Comparison of ENCODE assay signal across 29 cellular contexts in genomic region chr6:108982154-108983113, GRCh38.
DNase-seq lines count a peak whose midpoint lies in the region; ATAC-seq and TF ChIP-seq lines count a peak whose summit lies in the region.
"Had no signal": no experiment of that assay in that cellular context is flagged by ENCODE, and none has a peak within 500 bp of the region (broad histone marks: within the 10 kb centered on the region; RNA-seq: fewer than 3 reads in every experiment).

No MANE protein-coding gene starts in this region.

- H3K27me3 ChIP-seq in psoas muscle (ENCODE audit: insufficient read depth in 3 of 3, low read length in 2 of 3): no peaks in the 10 kb centered on the region
- H3K27me3 ChIP-seq: BE2C, Peyer's patch had no signal

- H3K9me3 Mint-ChIP-seq in natural killer cell: peaks cover 0 to 6% of the 10 kb centered on the region in 2 donors

- TF ChIP-seq CTCF in psoas muscle (IDR thresholded peaks at IDR 0.05) (no peak), natural killer cell (IDR thresholded peaks at IDR 0.05) (no peak)

- H3K36me3 ChIP-seq in psoas muscle (ENCODE audit: insufficient read depth in 1 of 2, low read depth in 1 of 2): peaks cover 3 to 14% of the 10 kb centered on the region in 2 donors

- intact Hi-C loops in Right ventricle myocardium inferior (cut with DNase I) (no loop called here), cardiac septum (cut with DNase I) (no loop called here), left cardiac atrium (cut with DNase I) (no loop called here), psoas muscle (cut with DNase I) (no loop called here), natural killer cell (cut with micrococcal nuclease) (no loop called here)

- no peak overlapping the region for H3K4me3 ChIP-seq in psoas muscle
- H3K4me3 ChIP-seq: GM23248, K562, Peyer's patch had no signal

- no peak overlapping the region for H3K4me3 Mint-ChIP-seq in natural killer cell

- H3K27ac Mint-ChIP-seq in natural killer cell: no peak overlapping the region

- ATAC-seq in Right ventricle myocardium inferior: peak; percentile 52
- peak; percentile 30 to 41 for ATAC-seq in left cardiac atrium
- ATAC-seq in psoas muscle: peak in 3 of 4 donors; percentile 48 to 56 (median 53)
- no peak for ATAC-seq in HG03025 (IDR thresholded peaks at IDR 0.05; ENCODE audit: low FRiP score, unreplicated experiment)
- no peak for ATAC-seq in natural killer cell
- ATAC-seq in GM19351 (IDR thresholded peaks at IDR 0.05; ENCODE audit: unreplicated experiment): no peak
- ATAC-seq: K562, SK-N-SH treated with all-trans-retinoic acid at 6 μM for 48 hours had no signal

- H3K4me1 Mint-ChIP-seq in natural killer cell: peaks cover 0 to 5% of the 10 kb centered on the region in 2 donors

- H3K27me3 Mint-ChIP-seq in natural killer cell (ENCODE audit: low read depth in 2 of 2): no peaks in the 10 kb centered on the region

- 75 to 91% (median 81%) methylated on average over 10 of the region's 10 CpGs for WGBS in psoas muscle, 3 donors

- no peak overlapping the region for H3K27ac ChIP-seq in psoas muscle
- H3K27ac ChIP-seq: GM23248, Peyer's patch had no signal

- H3K36me3 Mint-ChIP-seq in natural killer cell: no peaks in the 10 kb centered on the region

- no peaks in the 10 kb centered on the region for H3K4me1 ChIP-seq in psoas muscle
- H3K4me1 ChIP-seq: BE2C, Peyer's patch had no signal

- H3K9me3 ChIP-seq in psoas muscle: no peaks in the 10 kb centered on the region
- H3K9me3 ChIP-seq: Peyer's patch had no signal

- DNase-seq in Right ventricle myocardium inferior (ENCODE audit: missing footprints): no peak
- no peak for DNase-seq in cardiac septum (ENCODE audit: low spot score)
- peak; percentile 36 for DNase-seq in MV-4-11 (lab: John Stamatoyannopoulos, UW)
- no peak for DNase-seq in left cardiac atrium
- DNase-seq in psoas muscle: no peak
- DNase-seq in natural killer cell: no peak
- DNase-seq: 8988T; ACHN; BE2C; Calu3; DMS153; DND-41; GM23248; H7; Kasumi-1; NCI-H1048; NCI-H1417; NCI-H1694; NCI-H2029 treated with DMSO at 0.1 percent for 48 hours; NCI-H446 treated with DMSO at 0.1 percent for 48 hours; NCI-H526; NCI-H82; NK-92 treated with Interleukin-12 subunit alpha and Interleukin-12 subunit beta, amount 100 ng/mL, for 24 hours; OCI-M1; Peyer's patch had no signal

Comparison
In these comparisons a context has a peak if more than half of its experiments do, and no peak if none do; other contexts are left out.
1. ATAC-seq: peak in Right ventricle myocardium inferior (single experiment), left cardiac atrium (2 of 2) and psoas muscle (3 of 4); none in HG03025 (single experiment), natural killer cell (0 of 3) and GM19351 (single experiment).